Comparison of ENCODE assay signal across 17 cellular contexts in the genomic region with DNA sequence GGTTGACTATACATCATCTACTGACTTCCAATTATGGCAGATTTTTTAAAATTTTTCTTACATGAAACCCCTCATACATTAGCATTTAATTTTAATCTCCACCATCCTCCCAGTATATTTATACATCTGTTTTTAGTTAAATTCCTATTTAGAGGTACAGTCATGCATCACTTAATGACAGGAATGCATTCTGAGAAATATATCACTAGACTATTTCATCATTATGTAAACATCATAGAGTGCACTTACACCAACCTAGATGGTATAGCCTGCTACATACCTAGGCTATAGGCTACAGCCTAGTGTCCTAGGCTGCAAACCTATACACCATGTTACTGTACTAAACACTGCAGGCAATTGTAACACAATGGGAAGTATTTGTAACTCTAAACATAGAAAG.
"Had no signal": no experiment of that assay in that cellular context is flagged by ENCODE, and none has a peak within 500 bp of the region (broad histone marks: within the 10 kb centered on the region; RNA-seq: fewer than 3 reads in every experiment).

No MANE protein-coding gene starts in this region.

- H2AFZ ChIP-seq: parathyroid adenoma had no signal

- FAIRE-seq: small intestine had no signal

- ATAC-seq: activated CD8-positive, alpha-beta memory T cell treated with anti-CD3 and anti-CD28 coated beads, Interleukin-2, amount 10 ng/mL, durations not matched to agents 7 days and 5 days; activated naive CD4-positive, alpha-beta T cell treated with anti-CD3 and anti-CD28 coated beads, Interleukin-2, amount 50 U/mL, for 72 hours; left colon had no signal

- H3K79me2 ChIP-seq: parathyroid adenoma had no signal

- H3K9ac ChIP-seq: parathyroid adenoma had no signal

- H3K27ac ChIP-seq: cardiac muscle cell, colonic mucosa, parathyroid adenoma, thyroid gland, uterus had no signal

- DNase-seq: activated CD4-positive, alpha-beta T cell treated with anti-CD3 and anti-CD28 coated beads, Interleukin-2, amount 50 U/mL, for 48 hours; activated CD4-positive, CD25-positive, alpha-beta regulatory T cell treated with anti-CD3 and anti-CD28 coated beads, Interleukin-2, amount 50 U/mL, for 72 hours; activated CD8-positive, alpha-beta memory T cell treated with anti-CD3 and anti-CD28 coated beads, Interleukin-2, amount 10 ng/mL, durations not matched to agents 7 days and 5 days; activated effector memory CD4-positive, alpha-beta T cell treated with Interleukin-2 at 50 U/mL for 16 hours; activated T-cell treated with anti-CD3 and anti-CD28 coated beads, Interleukin-2, amount 50 U/mL, for 24 hours; colonic mucosa; glutamatergic neuron; left colon; midbrain; retina; small intestine; thyroid gland; uterus had no signal

- H3K4me1 ChIP-seq: colonic mucosa, parathyroid adenoma, thyroid gland, uterus had no signal

- H3K4me3 ChIP-seq: cardiac muscle cell, colonic mucosa, lung, thyroid gland, uterus had no signal

- H3K27me3 ChIP-seq: cardiac muscle cell, colonic mucosa, thyroid gland, uterus had no signal

- H3K9me3 ChIP-seq: colonic mucosa, thyroid gland, uterus had no signal

- H3K36me3 ChIP-seq: cardiac muscle cell, colonic mucosa, thyroid gland, uterus had no signal
